Comparison of ENCODE assay signal across 8 cellular contexts in the genomic region with DNA sequence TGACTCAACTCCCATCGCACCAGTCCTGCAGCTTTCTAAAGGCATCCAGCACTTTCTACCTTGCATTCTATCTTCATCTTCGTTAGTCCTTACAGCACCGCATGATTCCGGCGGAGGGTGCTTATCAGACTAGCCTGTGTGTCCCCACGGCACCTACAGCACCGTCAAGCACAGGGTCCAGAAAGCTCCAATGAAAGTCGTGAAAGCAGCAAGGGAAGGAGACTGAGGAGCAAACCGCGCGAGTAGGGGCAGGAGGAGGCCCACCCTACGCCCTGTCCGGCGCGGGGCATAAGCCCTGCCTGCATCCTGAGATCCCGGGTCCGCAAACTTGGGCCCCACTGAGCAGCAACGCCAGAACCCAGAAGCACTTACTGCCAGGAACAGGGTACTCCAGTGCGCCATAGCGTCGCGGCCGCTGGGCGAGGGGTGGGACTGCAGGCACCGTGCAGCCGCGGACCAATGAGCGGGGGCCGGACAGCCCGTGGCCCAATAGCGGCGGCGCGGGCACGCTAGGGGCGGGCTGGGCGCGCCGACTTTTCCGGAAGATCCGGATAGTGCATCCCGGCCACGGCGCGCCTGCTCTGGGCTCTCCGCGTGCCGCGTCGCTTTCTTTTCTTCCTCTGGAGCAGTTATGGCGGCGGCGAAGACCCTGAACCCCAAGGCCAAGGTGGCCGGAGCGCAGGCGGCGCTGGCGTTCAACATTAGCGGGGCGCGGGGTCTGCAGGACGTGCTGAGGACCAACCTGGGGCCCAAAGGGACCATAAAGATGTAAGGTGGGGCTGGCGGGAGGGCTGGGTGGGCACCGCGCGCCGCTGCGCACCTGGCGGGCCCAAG.
A peak's percentile ranks its signal among the peaks of the same experiment; 100 is the strongest.
DNase-seq lines count a peak whose midpoint lies in the region; ATAC-seq and TF ChIP-seq lines count a peak whose summit lies in the region.

No MANE protein-coding gene starts in this region.

- intact Hi-C loops in Caco-2 (cut with micrococcal nuclease; ENCODE audit: unreplicated experiment): loop anchor here (2.0 kb wide), 1 partner anchor 28 kb away; no protein-coding TSS in a partner anchor

- peak overlapping the region; percentile 86 for H2BK120ac ChIP-seq in mesenchymal stem cell (ENCODE audit: low read depth, low read length)

- peak overlapping the region; percentile 33 for H2BK15ac ChIP-seq in mesenchymal stem cell (ENCODE audit: low read depth, poor library complexity, severe bottlenecking)

- POLR2A ChIA-PET in Caco-2 (lab: Charles Lee): interaction anchor here (0.9 kb wide), 1 partner anchor 743 kb away, joined by 3 read pairs; no protein-coding TSS in a partner anchor

- H2AK5ac ChIP-seq in mesenchymal stem cell (ENCODE audit: low read length, severe bottlenecking): no peak overlapping the region

- no peaks in the 10 kb centered on the region for H3K27me3 Mint-ChIP-seq in Caco-2 (ENCODE audit: insufficient read depth, unreplicated experiment)

- peak overlapping the region; percentile 65 for H3K4me3 ChIP-seq in Caco-2 (ENCODE audit: low read depth, low read length)
- peak overlapping the region; percentile 82 for H3K4me3 ChIP-seq in effector memory CD4-positive, alpha-beta T cell (ENCODE audit: insufficient read depth, low read depth, low read length, poor library complexity, severe bottlenecking)
- peak overlapping the region; percentile 89 to 90 for H3K4me3 ChIP-seq in mesenchymal stem cell (ENCODE audit: insufficient read depth in 1 of 2, low read depth in 1 of 2, low read length in 2 of 2)

- H2BK12ac ChIP-seq in mesenchymal stem cell (ENCODE audit: low read length in 2 of 2): peak overlapping the region in 1 of 2 experiments; percentile 96

- H2BK5ac ChIP-seq in mesenchymal stem cell (ENCODE audit: low read depth, low read length, poor library complexity, severe bottlenecking): peak overlapping the region; percentile 85

- no peaks in the 10 kb centered on the region; the same call in 1 of the 2 replicates for H3K36me3 ChIP-seq in Caco-2 (ENCODE audit: control insufficient read depth, insufficient read depth, low read length)
- H3K36me3 ChIP-seq in effector memory CD4-positive, alpha-beta T cell (ENCODE audit: control insufficient read depth, insufficient read depth, low read length): no peaks in the 10 kb centered on the region
- H3K36me3 ChIP-seq in mesenchymal stem cell (ENCODE audit: control insufficient read depth in 1 of 2, insufficient read depth in 2 of 2, low read depth in 1 of 2, low read length in 2 of 2): peaks cover 3 to 23% of the 10 kb centered on the region in 2 experiments

- no peaks in the 10 kb centered on the region for H3K9me3 Mint-ChIP-seq in Caco-2 (ENCODE audit: unreplicated experiment)

- ATAC-seq in GM21381 (IDR thresholded peaks at IDR 0.05; ENCODE audit: unreplicated experiment): peak; percentile 99

- peak overlapping the region; percentile 100 for H2AFZ ChIP-seq in mesenchymal stem cell (ENCODE audit: low read depth, low read length)

- peak overlapping the region in 1 of 2 experiments; percentile 100 for H3K14ac ChIP-seq in mesenchymal stem cell (ENCODE audit: low read length in 2 of 2)

- peaks cover 4% of the 10 kb centered on the region for H3K4me1 Mint-ChIP-seq in Caco-2 (ENCODE audit: low read depth, unreplicated experiment)

- peak overlapping the region; percentile 56 for H3K27ac ChIP-seq in effector memory CD4-positive, alpha-beta T cell (ENCODE audit: insufficient read depth, low read length, poor library complexity, severe bottlenecking)
- H3K27ac ChIP-seq in mesenchymal stem cell (ENCODE audit: low read length, poor library complexity, severe bottlenecking): peak overlapping the region; percentile 90

- peak overlapping the region; percentile 69 for H3K4me2 ChIP-seq in mesenchymal stem cell (ENCODE audit: low read length, poor library complexity, severe bottlenecking)

- peak overlapping the region; percentile 35 to 85 for H3K4ac ChIP-seq in mesenchymal stem cell (ENCODE audit: low read depth in 1 of 2, low read length in 2 of 2)

- BruUV-seq in Caco-2 (replicated peaks; lab: Mats Ljungman, UMichigan): no TSS peak

- no peak for TF ChIP-seq CTCF in Caco-2 (IDR thresholded peaks at IDR 0.05; ENCODE audit: insufficient read depth in 1 of 2, low read depth in 1 of 2, low read length in 1 of 2, severe bottlenecking in 1 of 2, unreplicated experiment in 1 of 2)

- peak overlapping the region; percentile 90 for H3K4me3 Mint-ChIP-seq in Caco-2 (ENCODE audit: unreplicated experiment)

- H3K9me3 ChIP-seq in Caco-2 (no peaks in the 10 kb centered on the region), mesenchymal stem cell (ENCODE audit: control insufficient read depth, low read length) (no peaks in the 10 kb centered on the region)
- no peaks in the 10 kb centered on the region for H3K9me3 ChIP-seq in effector memory CD4-positive, alpha-beta T cell (ENCODE audit: control insufficient read depth, low read length)

- H4K8ac ChIP-seq in mesenchymal stem cell (ENCODE audit: low read length): peak overlapping the region; percentile 98

- H3K23ac ChIP-seq in mesenchymal stem cell (ENCODE audit: low read length in 2 of 2): peak overlapping the region in 1 of 2 experiments; percentile 97

- peak overlapping the region; percentile 96 to 97 for H3K18ac ChIP-seq in mesenchymal stem cell (ENCODE audit: low read depth in 1 of 2, low read length in 2 of 2)

- no peaks in the 10 kb centered on the region for H3K27me3 ChIP-seq in Caco-2 (replicated peaks; ENCODE audit: control insufficient read depth, insufficient read depth, low read length)
- no peaks in the 10 kb centered on the region for H3K27me3 ChIP-seq in effector memory CD4-positive, alpha-beta T cell (replicated peaks; ENCODE audit: control insufficient read depth, insufficient read depth, low read length, poor library complexity, severe bottlenecking)
- H3K27me3 ChIP-seq in mesenchymal stem cell (ENCODE audit: control insufficient read depth in 1 of 2, insufficient read depth in 1 of 2, low read length in 2 of 2): no peaks in the 10 kb centered on the region

- peaks cover 9% of the 10 kb centered on the region for H3K79me1 ChIP-seq in mesenchymal stem cell (replicated peaks; ENCODE audit: low read length, poor library complexity, severe bottlenecking)

- DNase-seq in Caco-2 (peak; percentile 90 to 95), HT1080 (ENCODE audit: low read depth) (peak; percentile 91), mesenchymal stem cell (peak; percentile 93)
- peak; percentile 89 for DNase-seq in NK-92 treated with Interleukin-12 subunit alpha and Interleukin-12 subunit beta, amount 100 ng/mL, for 24 hours (lab: John Stamatoyannopoulos, UW)
- peak; percentile 63 to 68 for DNase-seq in activated CD8-positive, alpha-beta memory T cell treated with anti-CD3 and anti-CD28 coated beads for 4 hours (ENCODE audit: low read depth in 2 of 2)
- DNase-seq in effector memory CD4-positive, alpha-beta T cell: peak; percentile 74 to 83 (median 83)
- peak; percentile 73 for DNase-seq in stimulated activated CD8-positive, alpha-beta memory T cell treated with anti-CD3 and anti-CD28 coated beads, Interleukin-12 subunit alpha, Interleukin-12 subunit beta, amount 100 ng/mL, for 24 hours (ENCODE audit: extremely low read depth)

- CTCF ChIA-PET in Caco-2 (lab: Charles Lee): no interaction called here

- peak overlapping the region; percentile 99 for H3K9ac ChIP-seq in mesenchymal stem cell (ENCODE audit: low read length)

- WGBS in mesenchymal stem cell: under 1% methylated on average over 57 of the region's 69 CpGs

- peak overlapping the region; percentile 89 for H3K27ac Mint-ChIP-seq in Caco-2 (ENCODE audit: unreplicated experiment)

- H3K36me3 Mint-ChIP-seq in Caco-2 (ENCODE audit: insufficient read depth, unreplicated experiment): peaks cover 49% of the 10 kb centered on the region

- peak overlapping the region; percentile 97 for H4K91ac ChIP-seq in mesenchymal stem cell (ENCODE audit: low read length)

- H3K4me1 ChIP-seq in Caco-2 (peaks cover 15% of the 10 kb centered on the region), mesenchymal stem cell (ENCODE audit: control insufficient read depth, insufficient read depth, low read depth, low read length) (peaks cover 11% of the 10 kb centered on the region)
- H3K4me1 ChIP-seq in effector memory CD4-positive, alpha-beta T cell (ENCODE audit: control insufficient read depth, insufficient read depth, low read length, poor library complexity, severe bottlenecking): peaks cover 6% of the 10 kb centered on the region

Comparison
In these comparisons a context has a peak if more than half of its experiments do, and no peak if none do; other contexts are left out.
1. Peak in every context shown above with its lines: DNase-seq, ATAC-seq, H3K4me3 ChIP-seq and H3K27ac ChIP-seq.